Comparison of ENCODE assay signal across 9 cellular contexts in genomic region chr19:16688084-16688483, GRCh38. TPM values are rescaled to one million over a fixed set of nuclear protein-coding genes. Genes with fewer than 3 reads are reported as not detected.
"Had no signal": no experiment of that assay in that cellular context is flagged by ENCODE, and none has a peak within 500 bp of the region (broad histone marks: within the 10 kb centered on the region; RNA-seq: fewer than 3 reads in every experiment).

No MANE protein-coding gene starts in this region.

- FAIRE-seq: G401.6, GM12878, GM12891, GM12892, GM18507, GM19239 had no signal

- H3K4me3 ChIP-seq: GM12878 had no signal

- ATAC-seq: GM12878 had no signal

- DNase-seq: GDM1, GF-D8 had no signal

RNA-seq across cellular contexts. Expression of gene NWD1, which starts 31.6 kb away (rescaled TPM):
- total RNA-seq: G401 had no signal
